In the genomic region with DNA sequence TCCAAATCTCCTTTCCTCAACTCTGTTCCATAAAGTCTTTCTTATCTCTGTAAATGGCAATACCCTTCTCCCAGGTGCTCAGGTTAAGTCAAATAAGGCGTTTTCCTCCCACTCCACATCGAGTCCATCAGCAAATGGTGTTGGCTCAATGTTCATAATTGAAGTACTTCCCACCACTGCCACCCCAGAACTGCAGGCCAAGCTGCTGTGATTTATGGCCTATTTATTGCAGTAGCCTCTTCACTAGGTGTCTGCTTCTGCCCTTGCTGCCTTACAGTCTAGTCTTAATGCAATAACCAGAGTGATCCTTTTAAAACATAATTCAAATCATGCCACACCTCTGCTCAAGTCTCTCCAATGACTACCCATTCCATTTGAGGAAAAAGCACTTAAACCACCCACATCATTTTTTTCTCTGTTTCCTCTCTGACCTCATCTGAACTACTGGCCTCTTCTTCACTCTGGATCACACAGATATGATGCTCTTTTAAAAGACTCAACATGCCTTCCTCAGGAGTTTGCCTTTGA, we compare ENCODE assay signal across 23 cellular contexts.
"Had no signal": no experiment of that assay in that cellular context is flagged by ENCODE, and none has a peak within 500 bp of the region (broad histone marks: within the 10 kb centered on the region; RNA-seq: fewer than 3 reads in every experiment).

No MANE protein-coding gene starts in this region.

- H3K27ac ChIP-seq: dorsolateral prefrontal cortex, neural progenitor cell, parathyroid adenoma, right lobe of liver, suprapubic skin, transverse colon, upper lobe of right lung, uterus had no signal

- DNase-seq: dorsolateral prefrontal cortex; effector CD4-positive, alpha-beta T cell; hypothalamus; immature natural killer cell; islet precursor cell; kidney glomerular epithelial cell; mucosa of descending colon; naive B cell; right lobe of liver; small intestine; stimulated activated CD4-positive, alpha-beta T cell treated with anti-CD3 and anti-CD28 coated beads, Interleukin-15, amount 100 ng/mL, for 24 hours; stimulated activated CD4-positive, alpha-beta T cell treated with anti-CD3 and anti-CD28 coated beads, Interleukin-2, amount 100 ng/mL, for 48 hours; stimulated activated naive CD4-positive, alpha-beta T cell; stimulated activated naive CD8-positive, alpha-beta T cell treated with anti-CD3 and anti-CD28 coated beads, Interleukin-15, amount 100 ng/mL, for 72 hours; transverse colon; upper lobe of right lung; uterus had no signal

- H3K9ac ChIP-seq: neural progenitor cell, parathyroid adenoma had no signal

- H3K4me1 ChIP-seq: neural progenitor cell, parathyroid adenoma, right lobe of liver, suprapubic skin, transverse colon, upper lobe of right lung, uterus had no signal

- H3K9me3 ChIP-seq: mucosa of descending colon, right lobe of liver, suprapubic skin, transverse colon, upper lobe of right lung, uterus had no signal

- H3K4me3 ChIP-seq: dorsolateral prefrontal cortex, lung, mucosa of descending colon, neural progenitor cell, right lobe of liver, suprapubic skin, transverse colon, upper lobe of right lung, uterus had no signal

- H3K27me3 ChIP-seq: dorsolateral prefrontal cortex, neural progenitor cell, right lobe of liver, suprapubic skin, transverse colon, upper lobe of right lung, uterus had no signal

- H3K4me2 ChIP-seq: neural progenitor cell had no signal

- FAIRE-seq: frontal cortex, small intestine had no signal

- ATAC-seq: left lobe of liver; mucosa of descending colon; right lobe of liver; stimulated activated naive CD8-positive, alpha-beta T cell treated with anti-CD3 and anti-CD28 coated beads, Interleukin-15, amount 100 ng/mL, for 72 hours; upper lobe of right lung had no signal

- H2AFZ ChIP-seq: neural progenitor cell, parathyroid adenoma had no signal

- H3K36me3 ChIP-seq: neural progenitor cell, right lobe of liver, suprapubic skin, transverse colon, upper lobe of right lung, uterus had no signal

- H3K79me2 ChIP-seq: parathyroid adenoma had no signal
